ENCODE assay signal across 24 cellular contexts in genomic region chr4:6253111-6253510, GRCh38. TPM values are rescaled to one million over a fixed set of nuclear protein-coding genes. Genes with fewer than 3 reads are reported as not detected.
DNase-seq lines count a peak whose midpoint lies in the region; TF ChIP-seq lines count a peak whose summit lies in the region.
"Had no signal": no experiment of that assay in that cellular context is flagged by ENCODE, and none has a peak within 500 bp of the region (broad histone marks: within the 10 kb centered on the region; RNA-seq: fewer than 3 reads in every experiment).

No MANE protein-coding gene starts in this region.

- no peak overlapping the region for H4K91ac ChIP-seq in neuronal stem cell (ENCODE audit: low read depth, low read length, poor library complexity)

- H3K4me2 ChIP-seq in BLaER1 treated with 17β-estradiol and CSF1 and Interleukin-3, amounts not matched to agents 10 nM and 100 nM: peak overlapping the region in 7 of 11 experiments; percentile 24 to 53 (median 38); a peak in 10 of 22 replicates
- H3K4me2 ChIP-seq in neuronal stem cell (ENCODE audit: insufficient read depth, low read length, poor library complexity, severe bottlenecking) (no peak overlapping the region), Karpas-422 (ENCODE audit: low read depth, low read length, poor library complexity, severe bottlenecking) (no peak overlapping the region)

- TF ChIP-seq POLR2A in spleen (IDR thresholded peaks at IDR 0.05): no peak

- peaks cover 0 to 29% (median 9%) of the 10 kb centered on the region in 11 experiments; a peak in 16 of 22 replicates for H3K27me3 ChIP-seq in BLaER1 treated with 17β-estradiol and CSF1 and Interleukin-3, amounts not matched to agents 10 nM and 100 nM
- peaks cover 0 to 48% (median 0%) of the 10 kb centered on the region in 3 experiments for H3K27me3 ChIP-seq in neuronal stem cell (ENCODE audit: control insufficient read depth in 3 of 3, insufficient read depth in 3 of 3, low read depth in 1 of 3, low read length in 3 of 3)
- peaks cover 0 to 25% (median 6%) of the 10 kb centered on the region in 7 donors for H3K27me3 ChIP-seq in spleen (replicated peaks in 1 of 7)
- no peaks in the 10 kb centered on the region for H3K27me3 ChIP-seq in right atrium auricular region
- H3K27me3 ChIP-seq in Karpas-422 (ENCODE audit: low read length): no peaks in the 10 kb centered on the region
- H3K27me3 ChIP-seq: BE2C had no signal

- H3K9ac ChIP-seq in BLaER1 treated with 17β-estradiol and CSF1 and Interleukin-3, amounts not matched to agents 10 nM and 100 nM: no peak overlapping the region
- no peak overlapping the region for H3K9ac ChIP-seq in neuronal stem cell (ENCODE audit: low read depth, low read length, poor library complexity)
- H3K9ac ChIP-seq in Karpas-422 (ENCODE audit: low read length): no peak overlapping the region

- no peak overlapping the region for H2BK5ac ChIP-seq in neuronal stem cell (ENCODE audit: low read length)

- no peak overlapping the region for H2BK120ac ChIP-seq in neuronal stem cell (ENCODE audit: low read depth, low read length)

- no peaks in the 10 kb centered on the region for H3K36me3 ChIP-seq in BLaER1 treated with 17β-estradiol and CSF1 and Interleukin-3, amounts not matched to agents 10 nM and 100 nM
- H3K36me3 ChIP-seq in neuronal stem cell (replicated peaks in 1 of 2; ENCODE audit: control insufficient read depth in 2 of 2, insufficient read depth in 2 of 2, low read length in 2 of 2): no peaks in the 10 kb centered on the region
- no peaks in the 10 kb centered on the region for H3K36me3 ChIP-seq in spleen
- no peaks in the 10 kb centered on the region for H3K36me3 ChIP-seq in right atrium auricular region
- no peaks in the 10 kb centered on the region for H3K36me3 ChIP-seq in Karpas-422 (ENCODE audit: insufficient read depth, low read length)
- H3K36me3 ChIP-seq: BE2C had no signal

- H3K9me3 ChIP-seq in BLaER1 treated with 17β-estradiol and CSF1 and Interleukin-3, amounts not matched to agents 10 nM and 100 nM (replicated peaks in 1 of 11): peaks cover 4 to 14% (median 10%) of the 10 kb centered on the region in 11 experiments; a peak in 14 of 22 replicates
- H3K9me3 ChIP-seq in neuronal stem cell (replicated peaks in 1 of 2; ENCODE audit: control insufficient read depth in 2 of 2, insufficient read depth in 1 of 2, low read depth in 1 of 2, low read length in 2 of 2) (no peaks in the 10 kb centered on the region), spleen (peaks cover 0 to 6% (median 0%) of the 10 kb centered on the region in 8 donors), right atrium auricular region (no peaks in the 10 kb centered on the region), Karpas-422 (ENCODE audit: low read length) (no peaks in the 10 kb centered on the region)
- H3K9me3 ChIP-seq: BE2C had no signal

- H2AK5ac ChIP-seq in neuronal stem cell (ENCODE audit: low read depth, low read length): peak overlapping the region; percentile 20

- WGBS in neuronal stem cell (ENCODE audit: extremely low coverage in 2 of 2, insufficient read length in 2 of 2, insufficient replicate concordance in 1 of 2), 2 donors: no CpG with 5 or more reads among the region's 6 CpGs
- 71 to 94% (median 82%) methylated on average over 6 of the region's 6 CpGs for WGBS in spleen, 5 donors

- H2BK15ac ChIP-seq in neuronal stem cell (ENCODE audit: low read length): no peak overlapping the region

- TF ChIP-seq CTCF in spleen (IDR thresholded peaks at IDR 0.05 in 8 of 11, conservative IDR thresholded peaks at IDR 0.05 in 3 of 11) (no peak), right atrium auricular region (IDR thresholded peaks at IDR 0.05) (no peak)

- peaks cover 0 to 18% (median 0%) of the 10 kb centered on the region in 11 experiments; a peak in 1 of 22 replicates for H4K20me1 ChIP-seq in BLaER1 treated with 17β-estradiol and CSF1 and Interleukin-3, amounts not matched to agents 10 nM and 100 nM
- no peaks in the 10 kb centered on the region for H4K20me1 ChIP-seq in Karpas-422 (ENCODE audit: insufficient read depth, low read depth, low read length)

- H3K23ac ChIP-seq in neuronal stem cell (ENCODE audit: low read depth, low read length, poor library complexity): no peak overlapping the region

- H3K18ac ChIP-seq in neuronal stem cell (ENCODE audit: low read length): no peak overlapping the region

- no peaks in the 10 kb centered on the region for H3K9me2 ChIP-seq in Karpas-422 (replicated peaks; ENCODE audit: insufficient read depth, low read length)

- no peaks in the 10 kb centered on the region for H3K79me1 ChIP-seq in neuronal stem cell (ENCODE audit: low read depth, low read length)

- no peak overlapping the region for H4K8ac ChIP-seq in neuronal stem cell (ENCODE audit: low read depth, low read length)

- no peak overlapping the region for H3K14ac ChIP-seq in neuronal stem cell (ENCODE audit: low read length)

- no peak overlapping the region for H2AFZ ChIP-seq in neuronal stem cell (ENCODE audit: low read length)
- H2AFZ ChIP-seq in Karpas-422 (ENCODE audit: low read length): no peak overlapping the region

- H3K4me1 ChIP-seq in BLaER1 treated with 17β-estradiol and CSF1 and Interleukin-3, amounts not matched to agents 10 nM and 100 nM: peaks cover 21 to 84% (median 50%) of the 10 kb centered on the region in 10 experiments
- H3K4me1 ChIP-seq in neuronal stem cell (ENCODE audit: control insufficient read depth in 2 of 2, insufficient read depth in 1 of 2, low read depth in 1 of 2, low read length in 2 of 2): peaks cover 2 to 9% of the 10 kb centered on the region in 2 donors
- peaks cover 0 to 20% (median 11%) of the 10 kb centered on the region in 6 donors for H3K4me1 ChIP-seq in spleen
- H3K4me1 ChIP-seq in right atrium auricular region: no peaks in the 10 kb centered on the region
- no peaks in the 10 kb centered on the region for H3K4me1 ChIP-seq in Karpas-422 (ENCODE audit: low read length)

- no peak overlapping the region for H3K4me3 ChIP-seq in BLaER1 treated with 17β-estradiol and CSF1 and Interleukin-3, amounts not matched to agents 10 nM and 100 nM
- H3K4me3 ChIP-seq in neuronal stem cell (ENCODE audit: low read length in 2 of 2) (no peak overlapping the region), spleen (no peak overlapping the region), right atrium auricular region (no peak overlapping the region), Karpas-422 (ENCODE audit: low read length) (no peak overlapping the region)

- H3K27ac ChIP-seq in BLaER1 treated with 17β-estradiol and CSF1 and Interleukin-3, amounts not matched to agents 10 nM and 100 nM: no peak overlapping the region
- H3K27ac ChIP-seq in neuronal stem cell (replicated peaks; ENCODE audit: low read length): no peak overlapping the region
- H3K27ac ChIP-seq in spleen: no peak overlapping the region
- no peak overlapping the region for H3K27ac ChIP-seq in right atrium auricular region
- no peak overlapping the region for H3K27ac ChIP-seq in Karpas-422 (ENCODE audit: low read length)

- H2BK12ac ChIP-seq in neuronal stem cell (ENCODE audit: low read length): no peak overlapping the region

- H3K4ac ChIP-seq in neuronal stem cell (ENCODE audit: low read length): no peak overlapping the region

- intact Hi-C loops in spleen (cut with DNase I; ENCODE audit: low total_unique reads): loop anchor here (5.0 kb wide), 1 partner anchor 74 kb away; no protein-coding TSS in a partner anchor

- no peak for DNase-seq in neuronal stem cell (ENCODE audit: low spot score)
- peak; percentile 58 for DNase-seq in spleen
- no peak for DNase-seq in right atrium auricular region (ENCODE audit: low spot score)
- DNase-seq in Karpas-422: no peak
- DNase-seq in activated CD8-positive, alpha-beta memory T cell treated with anti-CD3 and anti-CD28 coated beads, Interleukin-2, amount 50 U/mL, for 48 hours: no peak
- DNase-seq: 8988T; ACHN; BE2C; C1 segment of cervical spinal cord; CD4-positive, alpha-beta memory T cell; CD4-positive, CD25-positive, alpha-beta regulatory T cell; CD8-positive, alpha-beta memory T cell; COR-L47; DMS 273 treated with DMSO at 0.1 percent for 48 hours; DMS153; DMS53; DMS79; DND-41; EL; GF-D8 had no signal

- no peaks in the 10 kb centered on the region for H3K79me2 ChIP-seq in Karpas-422 (ENCODE audit: low read length)

RNA-seq across cellular contexts. Expression of gene WFS1, which starts 16.5 kb away (rescaled TPM):
- 16.3 TPM for polyA plus RNA-seq in neuronal stem cell (2013, experiment 1 of 2)
- polyA plus RNA-seq in neuronal stem cell (2013, experiment 2 of 2): 16.4 TPM
- 10 to 100 TPM; 23.8 to 62.2 (median 54.8) TPM for total RNA-seq in spleen
- polyA plus RNA-seq in spleen: 10 to 100 TPM in 1 of 3 donors, 1 to 10 TPM in 2; 4.9 to 10.4 (median 8.0) TPM
- 100 to 1,000 TPM; 111 to 112 TPM for total RNA-seq in right atrium auricular region
- 0.76 and 0.89 TPM in 2 replicates for total RNA-seq in Karpas-422 (2014; rRNA removed; shearing (Covaris generic); ENCODE audit: low replicate concordance)

RNA-seq across cellular contexts. Expression of gene JAKMIP1, which starts 52.8 kb away (rescaled TPM):
- polyA plus RNA-seq in neuronal stem cell (2013, experiment 1 of 2): 2.2 TPM
- polyA plus RNA-seq in neuronal stem cell (2013, experiment 2 of 2): 2.1 TPM
- 1 to 10 TPM; 1.5 to 8.7 (median 3.4) TPM for total RNA-seq in spleen
- polyA plus RNA-seq in spleen: 1 to 10 TPM in 1 of 3 donors, under 1 TPM in 2; 0.37 to 1.2 (median 0.77) TPM
- total RNA-seq in right atrium auricular region: under 1 TPM; 0.30 to 0.59 TPM
- not detected in 2 replicates for total RNA-seq in Karpas-422 (2014; rRNA removed; shearing (Covaris generic); ENCODE audit: low replicate concordance)
- total RNA-seq: A673, G401 had no signal
- polyA plus RNA-seq: AG04450 had no signal

Comparison
In these comparisons a context has a peak if more than half of its experiments do, and no peak if none do; other contexts are left out.
1. H3K4me2 ChIP-seq: peak in BLaER1 treated with 17β-estradiol and CSF1 and Interleukin-3, amounts not matched to agents 10 nM and 100 nM (7 of 11); none in neuronal stem cell (single experiment) and Karpas-422 (single experiment).
2. RNA of gene WFS1, which starts 16.5 kb away (total RNA-seq): 111 to 112 TPM in right atrium auricular region and 23.8 to 62.2 TPM in spleen; 0.76 to 0.89 TPM in Karpas-422; every median in the first group is over 10 times any median in the second.